Comparison of ENCODE assay signal across 1 cellular context in genomic region chr14:97077253-97077653, GRCh38.
TF ChIP-seq lines count a peak whose summit lies in the region.

No MANE protein-coding gene starts in this region.

TF ChIP-seq in K562, 482 proteins besides CTCF, POLR2A, EP300 and RAD21 (continued from another document and continues in another):
- TF ChIP-seq, protein P1, sequence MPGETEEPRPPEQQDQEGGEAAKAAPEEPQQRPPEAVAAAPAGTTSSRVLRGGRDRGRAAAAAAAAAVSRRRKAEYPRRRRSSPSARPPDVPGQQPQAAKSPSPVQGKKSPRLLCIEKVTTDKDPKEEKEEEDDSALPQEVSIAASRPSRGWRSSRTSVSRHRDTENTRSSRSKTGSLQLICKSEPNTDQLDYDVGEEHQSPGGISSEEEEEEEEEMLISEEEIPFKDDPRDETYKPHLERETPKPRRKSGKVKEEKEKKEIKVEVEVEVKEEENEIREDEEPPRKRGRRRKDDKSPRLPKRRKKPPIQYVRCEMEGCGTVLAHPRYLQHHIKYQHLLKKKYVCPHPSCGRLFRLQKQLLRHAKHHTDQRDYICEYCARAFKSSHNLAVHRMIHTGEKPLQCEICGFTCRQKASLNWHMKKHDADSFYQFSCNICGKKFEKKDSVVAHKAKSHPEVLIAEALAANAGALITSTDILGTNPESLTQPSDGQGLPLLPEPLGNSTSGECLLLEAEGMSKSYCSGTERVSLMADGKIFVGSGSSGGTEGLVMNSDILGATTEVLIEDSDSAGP (CRISPR knock-in tag; IDR thresholded peaks at IDR 0.05) = no peak
- TF ChIP-seq, protein P2, sequence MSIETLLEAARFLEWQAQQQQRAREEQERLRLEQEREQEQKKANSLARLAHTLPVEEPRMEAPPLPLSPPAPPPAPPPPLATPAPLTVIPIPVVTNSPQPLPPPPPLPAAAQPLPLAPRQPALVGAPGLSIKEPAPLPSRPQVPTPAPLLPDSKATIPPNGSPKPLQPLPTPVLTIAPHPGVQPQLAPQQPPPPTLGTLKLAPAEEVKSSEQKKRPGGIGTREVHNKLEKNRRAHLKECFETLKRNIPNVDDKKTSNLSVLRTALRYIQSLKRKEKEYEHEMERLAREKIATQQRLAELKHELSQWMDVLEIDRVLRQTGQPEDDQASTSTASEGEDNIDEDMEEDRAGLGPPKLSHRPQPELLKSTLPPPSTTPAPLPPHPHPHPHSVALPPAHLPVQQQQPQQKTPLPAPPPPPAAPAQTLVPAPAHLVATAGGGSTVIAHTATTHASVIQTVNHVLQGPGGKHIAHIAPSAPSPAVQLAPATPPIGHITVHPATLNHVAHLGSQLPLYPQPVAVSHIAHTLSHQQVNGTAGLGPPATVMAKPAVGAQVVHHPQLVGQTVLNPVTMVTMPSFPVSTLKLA (conservative IDR thresholded peaks at IDR 0.05) = no peak
- TF ChIP-seq EHMT2 (IDR thresholded peaks at IDR 0.05) = no peak
- no peak for TF ChIP-seq JUN (IDR thresholded peaks at IDR 0.05; ENCODE audit: borderline replicate concordance, low read depth, low read length)
- TF ChIP-seq JUN (CRISPR knock-in tag; IDR thresholded peaks at IDR 0.05; ENCODE audit: borderline replicate concordance) = no peak
- TF ChIP-seq ZNF277 (CRISPR knock-in tag; IDR thresholded peaks at IDR 0.05; ENCODE audit: borderline replicate concordance) = no peak
- no peak for TF ChIP-seq CEBPG (CRISPR knock-in tag; IDR thresholded peaks at IDR 0.05)
- TF ChIP-seq CEBPG (tag; conservative IDR thresholded peaks at IDR 0.05 in 1 of 2, IDR thresholded peaks at IDR 0.05 in 1 of 2) = no peak
- peak; percentile 22; the same call in 1 of the 2 replicates for TF ChIP-seq SMARCA4 (IDR thresholded peaks at IDR 0.05)
- no peak for TF ChIP-seq HSF4 (CRISPR knock-in tag; IDR thresholded peaks at IDR 0.05; ENCODE audit: borderline replicate concordance)
- TF ChIP-seq, protein P3, sequence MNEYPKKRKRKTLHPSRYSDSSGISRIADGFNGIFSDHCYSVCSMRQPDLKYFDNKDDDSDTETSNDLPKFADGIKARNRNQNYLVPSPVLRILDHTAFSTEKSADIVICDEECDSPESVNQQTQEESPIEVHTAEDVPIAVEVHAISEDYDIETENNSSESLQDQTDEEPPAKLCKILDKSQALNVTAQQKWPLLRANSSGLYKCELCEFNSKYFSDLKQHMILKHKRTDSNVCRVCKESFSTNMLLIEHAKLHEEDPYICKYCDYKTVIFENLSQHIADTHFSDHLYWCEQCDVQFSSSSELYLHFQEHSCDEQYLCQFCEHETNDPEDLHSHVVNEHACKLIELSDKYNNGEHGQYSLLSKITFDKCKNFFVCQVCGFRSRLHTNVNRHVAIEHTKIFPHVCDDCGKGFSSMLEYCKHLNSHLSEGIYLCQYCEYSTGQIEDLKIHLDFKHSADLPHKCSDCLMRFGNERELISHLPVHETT (CRISPR knock-in tag; conservative IDR thresholded peaks at IDR 0.05 in 1 of 2, IDR thresholded peaks at IDR 0.05 in 1 of 2) = no peak
- TF ChIP-seq ATF3 (IDR thresholded peaks at IDR 0.05) = peak; percentile 50; the same call in 1 of the 2 replicates
- no peak for TF ChIP-seq ATF3 (CRISPR knock-in tag; conservative IDR thresholded peaks at IDR 0.05)
- TF ChIP-seq POLR2G (IDR thresholded peaks at IDR 0.05; ENCODE audit: low read depth, low read length) = no peak
- no peak for TF ChIP-seq POLR3A (IDR thresholded peaks at IDR 0.05; ENCODE audit: borderline replicate concordance, extremely low read depth, insufficient read depth, insufficient read length)
- no peak for TF ChIP-seq NRF1 (conservative IDR thresholded peaks at IDR 0.05 in 1 of 2, IDR thresholded peaks at IDR 0.05 in 1 of 2)
- 0 out of 2 replicates have a peak, but pooled peaks have one; percentile 22 for TF ChIP-seq GABPA (tag; conservative IDR thresholded peaks at IDR 0.05; ENCODE audit: low read depth)
- TF ChIP-seq ZNF436 (CRISPR knock-in tag; IDR thresholded peaks at IDR 0.05) = no peak
- TF ChIP-seq CBFA2T2 (conservative IDR thresholded peaks at IDR 0.05) = no peak
- no peak for TF ChIP-seq ZNF551 (CRISPR knock-in tag; IDR thresholded peaks at IDR 0.05)
- peak; percentile 89 for TF ChIP-seq NFIC (IDR thresholded peaks at IDR 0.05)
- no peak for TF ChIP-seq ZNF764 (CRISPR knock-in tag; IDR thresholded peaks at IDR 0.05; ENCODE audit: low read depth)
- TF ChIP-seq DNMT1 (IDR thresholded peaks at IDR 0.05) = no peak
- no peak for TF ChIP-seq HLTF (IDR thresholded peaks at IDR 0.05)
- TF ChIP-seq CHCHD3 (CRISPR knock-in tag; IDR thresholded peaks at IDR 0.05) = no peak
- no peak for TF ChIP-seq CHD1 (IDR thresholded peaks at IDR 0.05; ENCODE audit: low read length)
- no peak for TF ChIP-seq RBM22 (IDR thresholded peaks at IDR 0.05; ENCODE audit: low read depth, low read length, poor library complexity, severe bottlenecking)
- peak; percentile 61 for TF ChIP-seq L3MBTL2 (IDR thresholded peaks at IDR 0.05)
- TF ChIP-seq ILK (tag; IDR thresholded peaks at IDR 0.05; ENCODE audit: borderline replicate concordance, low read depth) = no peak
- no peak for TF ChIP-seq ELF1 (tag; IDR thresholded peaks at IDR 0.05)
- no peak for TF ChIP-seq KDM5B (IDR thresholded peaks at IDR 0.05; ENCODE audit: insufficient replicate concordance, low read depth, low read length)
- TF ChIP-seq ZNF699 (CRISPR knock-in tag; IDR thresholded peaks at IDR 0.05; ENCODE audit: insufficient replicate concordance) = no peak
- TF ChIP-seq ZFP1 (CRISPR knock-in tag; IDR thresholded peaks at IDR 0.05) = no peak
- no peak for TF ChIP-seq NFATC3 (IDR thresholded peaks at IDR 0.05)
- no peak for TF ChIP-seq NR4A1 (CRISPR knock-in tag; IDR thresholded peaks at IDR 0.05)
- no peak for TF ChIP-seq NR4A1 (tag; IDR thresholded peaks at IDR 0.05)
- TF ChIP-seq, protein P4, sequence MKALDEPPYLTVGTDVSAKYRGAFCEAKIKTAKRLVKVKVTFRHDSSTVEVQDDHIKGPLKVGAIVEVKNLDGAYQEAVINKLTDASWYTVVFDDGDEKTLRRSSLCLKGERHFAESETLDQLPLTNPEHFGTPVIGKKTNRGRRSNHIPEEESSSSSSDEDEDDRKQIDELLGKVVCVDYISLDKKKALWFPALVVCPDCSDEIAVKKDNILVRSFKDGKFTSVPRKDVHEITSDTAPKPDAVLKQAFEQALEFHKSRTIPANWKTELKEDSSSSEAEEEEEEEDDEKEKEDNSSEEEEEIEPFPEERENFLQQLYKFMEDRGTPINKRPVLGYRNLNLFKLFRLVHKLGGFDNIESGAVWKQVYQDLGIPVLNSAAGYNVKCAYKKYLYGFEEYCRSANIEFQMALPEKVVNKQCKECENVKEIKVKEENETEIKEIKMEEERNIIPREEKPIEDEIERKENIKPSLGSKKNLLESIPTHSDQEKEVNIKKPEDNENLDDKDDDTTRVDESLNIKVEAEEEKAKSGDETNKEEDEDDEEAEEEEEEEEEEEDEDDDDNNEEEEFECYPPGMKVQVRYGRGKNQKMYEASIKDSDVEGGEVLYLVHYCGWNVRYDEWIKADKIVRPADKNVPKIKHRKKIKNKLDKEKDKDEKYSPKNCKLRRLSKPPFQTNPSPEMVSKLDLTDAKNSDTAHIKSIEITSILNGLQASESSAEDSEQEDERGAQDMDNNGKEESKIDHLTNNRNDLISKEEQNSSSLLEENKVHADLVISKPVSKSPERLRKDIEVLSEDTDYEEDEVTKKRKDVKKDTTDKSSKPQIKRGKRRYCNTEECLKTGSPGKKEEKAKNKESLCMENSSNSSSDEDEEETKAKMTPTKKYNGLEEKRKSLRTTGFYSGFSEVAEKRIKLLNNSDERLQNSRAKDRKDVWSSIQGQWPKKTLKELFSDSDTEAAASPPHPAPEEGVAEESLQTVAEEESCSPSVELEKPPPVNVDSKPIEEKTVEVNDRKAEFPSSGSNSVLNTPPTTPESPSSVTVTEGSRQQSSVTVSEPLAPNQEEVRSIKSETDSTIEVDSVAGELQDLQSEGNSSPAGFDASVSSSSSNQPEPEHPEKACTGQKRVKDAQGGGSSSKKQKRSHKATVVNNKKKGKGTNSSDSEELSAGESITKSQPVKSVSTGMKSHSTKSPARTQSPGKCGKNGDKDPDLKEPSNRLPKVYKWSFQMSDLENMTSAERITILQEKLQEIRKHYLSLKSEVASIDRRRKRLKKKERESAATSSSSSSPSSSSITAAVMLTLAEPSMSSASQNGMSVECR (CRISPR knock-in tag; IDR thresholded peaks at IDR 0.05) = no peak
- 0 out of 2 replicates have a peak, but pooled peaks have one; percentile 14 for TF ChIP-seq MYC (IDR thresholded peaks at IDR 0.05; ENCODE audit: low read depth, low read length)
- no peak for TF ChIP-seq MYC (CRISPR knock-in tag; IDR thresholded peaks at IDR 0.05; ENCODE audit: borderline replicate concordance, low read depth)
- TF ChIP-seq, protein P5, sequence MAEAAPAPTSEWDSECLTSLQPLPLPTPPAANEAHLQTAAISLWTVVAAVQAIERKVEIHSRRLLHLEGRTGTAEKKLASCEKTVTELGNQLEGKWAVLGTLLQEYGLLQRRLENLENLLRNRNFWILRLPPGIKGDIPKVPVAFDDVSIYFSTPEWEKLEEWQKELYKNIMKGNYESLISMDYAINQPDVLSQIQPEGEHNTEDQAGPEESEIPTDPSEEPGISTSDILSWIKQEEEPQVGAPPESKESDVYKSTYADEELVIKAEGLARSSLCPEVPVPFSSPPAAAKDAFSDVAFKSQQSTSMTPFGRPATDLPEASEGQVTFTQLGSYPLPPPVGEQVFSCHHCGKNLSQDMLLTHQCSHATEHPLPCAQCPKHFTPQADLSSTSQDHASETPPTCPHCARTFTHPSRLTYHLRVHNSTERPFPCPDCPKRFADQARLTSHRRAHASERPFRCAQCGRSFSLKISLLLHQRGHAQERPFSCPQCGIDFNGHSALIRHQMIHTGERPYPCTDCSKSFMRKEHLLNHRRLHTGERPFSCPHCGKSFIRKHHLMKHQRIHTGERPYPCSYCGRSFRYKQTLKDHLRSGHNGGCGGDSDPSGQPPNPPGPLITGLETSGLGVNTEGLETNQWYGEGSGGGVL (CRISPR knock-in tag; IDR thresholded peaks at IDR 0.05) = no peak
- TF ChIP-seq, protein P6, sequence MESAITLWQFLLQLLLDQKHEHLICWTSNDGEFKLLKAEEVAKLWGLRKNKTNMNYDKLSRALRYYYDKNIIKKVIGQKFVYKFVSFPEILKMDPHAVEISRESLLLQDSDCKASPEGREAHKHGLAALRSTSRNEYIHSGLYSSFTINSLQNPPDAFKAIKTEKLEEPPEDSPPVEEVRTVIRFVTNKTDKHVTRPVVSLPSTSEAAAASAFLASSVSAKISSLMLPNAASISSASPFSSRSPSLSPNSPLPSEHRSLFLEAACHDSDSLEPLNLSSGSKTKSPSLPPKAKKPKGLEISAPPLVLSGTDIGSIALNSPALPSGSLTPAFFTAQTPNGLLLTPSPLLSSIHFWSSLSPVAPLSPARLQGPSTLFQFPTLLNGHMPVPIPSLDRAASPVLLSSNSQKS (CRISPR knock-in tag; IDR thresholded peaks at IDR 0.05) = no peak
- no peak for TF ChIP-seq POLR2AphosphoS5 (IDR thresholded peaks at IDR 0.05; ENCODE audit: control insufficient read depth, insufficient read depth, low read depth, low read length)
- TF ChIP-seq PBX2 (CRISPR knock-in tag; IDR thresholded peaks at IDR 0.05; ENCODE audit: low read depth) = no peak
- no peak for TF ChIP-seq PBX2 (tag; conservative IDR thresholded peaks at IDR 0.05; ENCODE audit: low read depth)
- no peak for TF ChIP-seq ZFX (CRISPR knock-in tag; IDR thresholded peaks at IDR 0.05)
- TF ChIP-seq MEF2A (IDR thresholded peaks at IDR 0.05; ENCODE audit: control insufficient read depth, low read depth, low read length) = no peak
- no peak for TF ChIP-seq E2F5 (CRISPR knock-in tag; IDR thresholded peaks at IDR 0.05)
- peak; percentile 95 for TF ChIP-seq MAFG (tag; conservative IDR thresholded peaks at IDR 0.05)
- TF ChIP-seq MEIS2 (IDR thresholded peaks at IDR 0.05; ENCODE audit: partially characterized antibody) = no peak
- TF ChIP-seq ZNF830 (CRISPR knock-in tag; IDR thresholded peaks at IDR 0.05) = no peak
